29 cellular contexts compared by ENCODE assay signal in the genomic region with DNA sequence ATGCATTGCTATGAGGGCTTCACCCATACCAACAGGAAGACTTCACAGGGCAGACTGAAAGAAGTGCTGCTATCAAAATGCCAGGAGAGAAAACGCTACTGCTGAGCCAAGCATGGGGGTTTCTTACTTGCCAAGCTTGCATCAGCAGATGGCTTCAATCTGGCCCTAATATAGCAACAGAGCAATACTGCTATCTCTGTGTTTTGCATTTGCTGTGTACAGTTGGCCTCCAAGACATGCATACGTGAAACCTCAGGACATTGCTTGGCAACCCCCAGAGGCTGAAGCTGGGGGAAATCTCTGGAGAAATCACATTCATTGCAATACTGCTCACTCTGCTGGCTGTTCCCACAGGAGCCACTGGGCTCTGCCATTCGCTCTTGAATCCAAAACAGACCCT.
DNase-seq lines count a peak whose midpoint lies in the region; ATAC-seq and TF ChIP-seq lines count a peak whose summit lies in the region.
"Had no signal": no experiment of that assay in that cellular context is flagged by ENCODE, and none has a peak within 500 bp of the region (broad histone marks: within the 10 kb centered on the region; RNA-seq: fewer than 3 reads in every experiment).

No MANE protein-coding gene starts in this region.

- no peaks in the 10 kb centered on the region for H4K20me1 ChIP-seq in GM23248 (ENCODE audit: insufficient read depth)
- H4K20me1 ChIP-seq: BLaER1 treated with 17β-estradiol and CSF1 and Interleukin-3, amounts not matched to agents 10 nM and 100 nM had no signal

- no peaks in the 10 kb centered on the region for H3F3A ChIP-seq in GM23248 (ENCODE audit: insufficient read depth)

- H3K36me3 Mint-ChIP-seq in brain = peaks cover 19% of the 10 kb centered on the region
- H3K36me3 Mint-ChIP-seq in activated CD4-positive, alpha-beta memory T cell treated with anti-CD3 and anti-CD28 coated beads for 36 hours = no peaks in the 10 kb centered on the region
- H3K36me3 Mint-ChIP-seq: activated naive CD8-positive, alpha-beta T cell treated with anti-CD3 and anti-CD28 coated beads, Interleukin-2, amount 10 ng/mL, durations not matched to agents 7 days and 5 days; stimulated activated naive B cell treated with anti-CD40 and anti-IgM and Interleukin-4, amounts not matched to agents 10 μg/mL and 1 μg/mL and 100 μg/mL, for 72 hours had no signal

- no peaks in the 10 kb centered on the region for H3K9me2 ChIP-seq in GM23248 (ENCODE audit: insufficient read depth)

- no peaks in the 10 kb centered on the region for H3K36me3 ChIP-seq in GM23248 (ENCODE audit: low read depth)
- H3K36me3 ChIP-seq: BLaER1 treated with 17β-estradiol and CSF1 and Interleukin-3, amounts not matched to agents 10 nM and 100 nM; heart right ventricle; upper lobe of right lung had no signal

- H3K9me3 Mint-ChIP-seq in brain = peaks cover 0 to 14% (median 5%) of the 10 kb centered on the region in 5 experiments
- peaks cover 2% of the 10 kb centered on the region for H3K9me3 Mint-ChIP-seq in activated CD4-positive, alpha-beta memory T cell treated with anti-CD3 and anti-CD28 coated beads for 36 hours
- H3K9me3 Mint-ChIP-seq: activated naive CD8-positive, alpha-beta T cell treated with anti-CD3 and anti-CD28 coated beads, Interleukin-2, amount 10 ng/mL, durations not matched to agents 7 days and 5 days had no signal

- CTCF ChIA-PET in activated CD4-positive, alpha-beta memory T cell treated with anti-CD3 and anti-CD28 coated beads for 36 hours (lab: Charles Lee) = no interaction called here

- no peaks in the 10 kb centered on the region for H3K27me3 Mint-ChIP-seq in brain
- H3K27me3 Mint-ChIP-seq in activated CD4-positive, alpha-beta memory T cell treated with anti-CD3 and anti-CD28 coated beads for 36 hours = no peaks in the 10 kb centered on the region
- H3K27me3 Mint-ChIP-seq: activated naive CD8-positive, alpha-beta T cell treated with anti-CD3 and anti-CD28 coated beads, Interleukin-2, amount 10 ng/mL, durations not matched to agents 7 days and 5 days; stimulated activated naive B cell treated with anti-CD40 and anti-IgM and Interleukin-4, amounts not matched to agents 10 μg/mL and 1 μg/mL and 100 μg/mL, for 72 hours; T-helper 17 cell had no signal

- no peak for TF ChIP-seq CTCF in AG09319 (IDR thresholded peaks at IDR 0.05; ENCODE audit: low read depth, low read length)
- no peak for TF ChIP-seq CTCF in brain (conservative IDR thresholded peaks at IDR 0.05)

- H3K4me3 Mint-ChIP-seq in brain = peak overlapping the region in 1 of 5 experiments; percentile 30
- H3K4me3 Mint-ChIP-seq in activated CD4-positive, alpha-beta memory T cell treated with anti-CD3 and anti-CD28 coated beads for 36 hours = no peak overlapping the region
- H3K4me3 Mint-ChIP-seq: activated CD8-positive, alpha-beta T cell treated with anti-CD3 and anti-CD28 coated beads, Interleukin-2, amount 10 ng/mL, durations not matched to agents 7 days and 5 days; activated naive CD8-positive, alpha-beta T cell treated with anti-CD3 and anti-CD28 coated beads, Interleukin-2, amount 10 ng/mL, durations not matched to agents 7 days and 5 days; neural progenitor cell; stimulated activated naive B cell treated with anti-CD40 and anti-IgM and Interleukin-4, amounts not matched to agents 10 μg/mL and 1 μg/mL and 100 μg/mL, for 72 hours; T-helper 17 cell had no signal

- 24 to 39% methylated on average over 3 of the region's 3 CpGs for WGBS in GM23248 (ENCODE audit: low coverage in 1 of 2, low lambda C conversion rate in 2 of 2, missing lambda C conversion rate in 2 of 2), 2 experiments

- H3K9ac ChIP-seq in GM23248 = no peak overlapping the region
- H3K9ac ChIP-seq: BLaER1 treated with 17β-estradiol and CSF1 and Interleukin-3, amounts not matched to agents 10 nM and 100 nM; neural progenitor cell had no signal

- no peaks in the 10 kb centered on the region for H3K9me3 ChIP-seq in GM23248 (ENCODE audit: low read depth)
- H3K9me3 ChIP-seq: heart right ventricle, upper lobe of right lung had no signal

- no peak overlapping the region for H3K4me3 ChIP-seq in GM23248
- H3K4me3 ChIP-seq: BLaER1 treated with 17β-estradiol and CSF1 and Interleukin-3, amounts not matched to agents 10 nM and 100 nM; dorsolateral prefrontal cortex; heart right ventricle; neural progenitor cell; upper lobe of right lung had no signal

- no peak overlapping the region for H3K4me2 ChIP-seq in GM23248 (ENCODE audit: unreplicated experiment)
- H3K4me2 ChIP-seq: BLaER1 treated with 17β-estradiol and CSF1 and Interleukin-3, amounts not matched to agents 10 nM and 100 nM; neural progenitor cell had no signal

- POLR2A ChIA-PET in activated CD4-positive, alpha-beta memory T cell treated with anti-CD3 and anti-CD28 coated beads for 36 hours (lab: Charles Lee) = no interaction called here

- DNase-seq in AG09319 (ENCODE audit: extremely low read depth, low read depth) = peak; percentile 0
- DNase-seq in GM23248 = peak; percentile 46
- no peak for DNase-seq in left ventricle myocardium superior
- no peak for DNase-seq in activated CD4-positive, alpha-beta memory T cell treated with anti-CD3 and anti-CD28 coated beads for 36 hours
- DNase-seq in NCI-H1092 treated with DMSO at 0.1 percent for 48 hours (lab: John Stamatoyannopoulos, UW) = no peak
- DNase-seq in NCI-H82 (lab: John Stamatoyannopoulos, UW) = no peak
- DNase-seq: activated CD4-positive, CD25-positive, alpha-beta regulatory T cell treated with anti-CD3 and anti-CD28 coated beads, Interleukin-2, amount 50 U/mL, for 72 hours; activated CD8-positive, alpha-beta T cell treated with anti-CD3 and anti-CD28 coated beads, Interleukin-2, amount 10 ng/mL, durations not matched to agents 7 days and 5 days; activated effector memory CD4-positive, alpha-beta T cell treated with anti-CD3 and anti-CD28 coated beads, Interleukin-2, amount 50 U/mL, for 16 hours; activated naive CD8-positive, alpha-beta T cell treated with anti-CD3 and anti-CD28 coated beads, Interleukin-2, amount 10 ng/mL, durations not matched to agents 7 days and 5 days; cerebellar nuclear complex; COR-L47; DMS79 treated with DMSO at 0.1 percent for 48 hours; dorsolateral prefrontal cortex; foreskin keratinocyte; heart right ventricle; mammary epithelial cell; NCI-H1930; NCI-H345; stimulated activated CD4-positive, alpha-beta T cell treated with anti-CD3 and anti-CD28 coated beads, Interleukin-15, amount 100 ng/mL, for 24 hours; stimulated activated naive B cell treated with anti-CD40 and anti-IgM and Interleukin-4, amounts not matched to agents 10 μg/mL and 1 μg/mL and 100 μg/mL, for 72 hours; T-helper 17 cell; upper lobe of right lung had no signal

- peaks cover 29% of the 10 kb centered on the region for H3K4me1 Mint-ChIP-seq in brain
- no peaks in the 10 kb centered on the region for H3K4me1 Mint-ChIP-seq in activated CD4-positive, alpha-beta memory T cell treated with anti-CD3 and anti-CD28 coated beads for 36 hours (ENCODE audit: low read depth)
- H3K4me1 Mint-ChIP-seq: activated naive CD8-positive, alpha-beta T cell treated with anti-CD3 and anti-CD28 coated beads, Interleukin-2, amount 10 ng/mL, durations not matched to agents 7 days and 5 days; stimulated activated naive B cell treated with anti-CD40 and anti-IgM and Interleukin-4, amounts not matched to agents 10 μg/mL and 1 μg/mL and 100 μg/mL, for 72 hours; T-helper 17 cell had no signal

- no peaks in the 10 kb centered on the region for H3K27me3 ChIP-seq in GM23248 (replicated peaks; ENCODE audit: insufficient read depth)
- H3K27me3 ChIP-seq: foreskin keratinocyte, heart right ventricle, neural progenitor cell, upper lobe of right lung had no signal

- in situ Hi-C loops in GM23248 (cut with MboI) = no loop called here

- intact Hi-C loops in left ventricle myocardium superior (cut with micrococcal nuclease) = no loop called here
- intact Hi-C loops in activated CD4-positive, alpha-beta memory T cell treated with anti-CD3 and anti-CD28 coated beads for 36 hours (cut with micrococcal nuclease) = no loop called here

- no peaks in the 10 kb centered on the region for H3K79me2 ChIP-seq in GM23248 (ENCODE audit: insufficient read depth)

- H3K27ac ChIP-seq in GM23248 = no peak overlapping the region
- H3K27ac ChIP-seq: dorsolateral prefrontal cortex, foreskin keratinocyte, heart right ventricle, neural progenitor cell, upper lobe of right lung had no signal

- no peak overlapping the region for H2AFZ ChIP-seq in GM23248
- H2AFZ ChIP-seq: neural progenitor cell had no signal

- H3K4me1 ChIP-seq in GM23248 (ENCODE audit: insufficient read depth) = no peaks in the 10 kb centered on the region
- H3K4me1 ChIP-seq: foreskin keratinocyte, neural progenitor cell, upper lobe of right lung had no signal

- ATAC-seq in left ventricle myocardium superior (peak; percentile 68), HG02973 (IDR thresholded peaks at IDR 0.05; ENCODE audit: unreplicated experiment) (no peak)
- ATAC-seq: activated CD8-positive, alpha-beta T cell treated with anti-CD3 and anti-CD28 coated beads, Interleukin-2, amount 10 ng/mL, durations not matched to agents 7 days and 5 days; foreskin keratinocyte; sciatic nerve; SK-N-SH treated with all-trans-retinoic acid at 6 μM for 48 hours; stimulated activated naive B cell treated with anti-CD40 and anti-IgM and Interleukin-4, amounts not matched to agents 10 μg/mL and 1 μg/mL and 100 μg/mL, for 72 hours; T-helper 17 cell; upper lobe of right lung had no signal

- peak overlapping the region in 3 of 5 experiments; percentile 31 to 83 (median 33) for H3K27ac Mint-ChIP-seq in brain
- H3K27ac Mint-ChIP-seq in activated CD4-positive, alpha-beta memory T cell treated with anti-CD3 and anti-CD28 coated beads for 36 hours = no peak overlapping the region
- H3K27ac Mint-ChIP-seq: activated CD8-positive, alpha-beta T cell treated with anti-CD3 and anti-CD28 coated beads, Interleukin-2, amount 10 ng/mL, durations not matched to agents 7 days and 5 days; activated naive CD8-positive, alpha-beta T cell treated with anti-CD3 and anti-CD28 coated beads, Interleukin-2, amount 10 ng/mL, durations not matched to agents 7 days and 5 days; neural progenitor cell; stimulated activated naive B cell treated with anti-CD40 and anti-IgM and Interleukin-4, amounts not matched to agents 10 μg/mL and 1 μg/mL and 100 μg/mL, for 72 hours; T-helper 17 cell had no signal

Comparison
In these comparisons a context has a peak if more than half of its experiments do, and no peak if none do; other contexts are left out.
1. DNase-seq: peak in AG09319 (single experiment) and GM23248 (single experiment); none in left ventricle myocardium superior (single experiment), activated CD4-positive, alpha-beta memory T cell treated with anti-CD3 and anti-CD28 coated beads for 36 hours (single experiment), NCI-H1092 treated with DMSO at 0.1 percent for 48 hours (single experiment) and NCI-H82 (single experiment).